14 cellular contexts compared by ENCODE assay signal in the genomic region with DNA sequence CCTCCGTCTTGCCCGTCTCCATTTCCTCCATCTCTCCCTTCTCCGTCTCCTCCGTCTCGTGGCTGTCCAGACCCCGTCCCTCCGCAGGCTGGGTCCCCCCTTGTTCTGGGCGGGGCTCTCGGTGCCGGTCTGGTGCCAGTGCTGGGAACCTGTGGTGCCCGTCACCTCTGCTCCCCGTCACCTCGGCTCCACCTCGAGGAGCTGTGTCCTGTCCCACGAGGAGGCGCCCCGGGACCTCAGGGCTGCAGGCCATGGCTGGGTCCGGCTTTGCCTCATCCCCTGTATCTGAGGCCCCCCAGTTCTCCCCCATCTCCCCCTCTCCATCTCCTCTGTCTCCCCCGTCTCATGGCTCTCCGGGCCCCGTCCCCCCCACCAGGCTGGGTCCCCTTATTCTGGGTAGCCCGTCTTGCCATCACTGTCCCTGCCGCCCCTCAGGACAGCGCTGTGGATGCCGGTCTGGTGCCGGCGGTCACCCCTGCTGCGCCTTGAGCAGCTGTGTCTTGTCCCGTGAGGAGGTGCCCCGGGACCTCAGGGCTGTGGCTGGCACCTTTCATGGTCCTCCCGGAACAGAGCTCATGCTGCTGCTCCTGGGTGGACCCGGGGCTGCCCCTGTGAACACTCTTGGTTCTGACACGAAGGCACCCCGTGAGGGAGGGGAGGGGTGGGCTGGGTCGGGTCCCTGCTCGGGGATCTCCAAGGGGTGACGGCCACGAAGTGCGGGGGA. TPM values are rescaled to one million over a fixed set of nuclear protein-coding genes. Genes with fewer than 3 reads are reported as not detected.
A peak's percentile ranks its signal among the peaks of the same experiment; 100 is the strongest.
DNase-seq lines count a peak whose midpoint lies in the region; ATAC-seq and TF ChIP-seq lines count a peak whose summit lies in the region.
"Had no signal": no experiment of that assay in that cellular context is flagged by ENCODE, and none has a peak within 500 bp of the region (broad histone marks: within the 10 kb centered on the region; RNA-seq: fewer than 3 reads in every experiment).

No MANE protein-coding gene starts in this region.

- H3K4me1 Mint-ChIP-seq in activated naive CD4-positive, alpha-beta T cell treated with anti-CD3 and anti-CD28 coated beads for 36 hours (ENCODE audit: low read depth), result peaks cover 2% of the 10 kb centered on the region
- H3K4me1 Mint-ChIP-seq in memory B cell, result peaks cover 5% of the 10 kb centered on the region
- peaks cover 3 to 7% of the 10 kb centered on the region in 2 donors for H3K4me1 Mint-ChIP-seq in stimulated activated naive B cell treated with anti-CD40 and anti-IgM and Interleukin-4, amounts not matched to agents 10 μg/mL and 1 μg/mL and 100 μg/mL, for 72 hours

- H3K27ac Mint-ChIP-seq in activated naive CD4-positive, alpha-beta T cell treated with anti-CD3 and anti-CD28 coated beads for 36 hours, result no peak overlapping the region
- H3K27ac Mint-ChIP-seq in memory B cell, result no peak overlapping the region
- no peak overlapping the region for H3K27ac Mint-ChIP-seq in stimulated activated naive B cell treated with anti-CD40 and anti-IgM and Interleukin-4, amounts not matched to agents 10 μg/mL and 1 μg/mL and 100 μg/mL, for 72 hours
- H3K27ac Mint-ChIP-seq: activated CD4-positive, alpha-beta memory T cell treated with anti-CD3 and anti-CD28 coated beads for 36 hours had no signal

- no peaks in the 10 kb centered on the region for H3K9me3 ChIP-seq in mammary epithelial cell (replicated peaks; ENCODE audit: insufficient read depth, low read length)
- no peaks in the 10 kb centered on the region for H3K9me3 ChIP-seq in testis
- H3K9me3 ChIP-seq: sigmoid colon, vagina had no signal

- H3K27me3 ChIP-seq in mammary epithelial cell (ENCODE audit: insufficient read depth, low read length), result peaks cover 4% of the 10 kb centered on the region
- no peaks in the 10 kb centered on the region for H3K27me3 ChIP-seq in testis
- H3K27me3 ChIP-seq: vagina had no signal

- CTCF ChIA-PET in activated naive CD4-positive, alpha-beta T cell treated with anti-CD3 and anti-CD28 coated beads for 36 hours (lab: Charles Lee), result no interaction called here
- CTCF ChIA-PET in mammary epithelial cell (lab: Charles Lee; ENCODE audit: low non-redundant PET), result no interaction called here

- H3K36me3 Mint-ChIP-seq in activated naive CD4-positive, alpha-beta T cell treated with anti-CD3 and anti-CD28 coated beads for 36 hours (ENCODE audit: low read depth), result peaks cover 6% of the 10 kb centered on the region
- H3K36me3 Mint-ChIP-seq in memory B cell, result peaks cover 10% of the 10 kb centered on the region
- H3K36me3 Mint-ChIP-seq in stimulated activated naive B cell treated with anti-CD40 and anti-IgM and Interleukin-4, amounts not matched to agents 10 μg/mL and 1 μg/mL and 100 μg/mL, for 72 hours, result peaks cover 14 to 23% of the 10 kb centered on the region in 2 donors

- H3K9ac ChIP-seq in mammary epithelial cell (ENCODE audit: insufficient read depth, low read length), result no peak overlapping the region
- H3K9ac ChIP-seq: KMS-11 had no signal

- H3K4me2 ChIP-seq in mammary epithelial cell (ENCODE audit: insufficient read depth, low read depth, low read length), result peak overlapping the region; percentile 51
- H3K4me2 ChIP-seq: KMS-11 had no signal

- DNase-seq in activated naive CD4-positive, alpha-beta T cell treated with anti-CD3 and anti-CD28 coated beads, Interleukin-2, amount 50 U/mL, for 16 hours, result peak; percentile 15
- DNase-seq in activated naive CD4-positive, alpha-beta T cell treated with anti-CD3 and anti-CD28 coated beads for 36 hours, result no peak
- DNase-seq in mammary epithelial cell (no peak), memory B cell (ENCODE audit: low spot score in 2 of 2) (no peak), testis (no peak), ecto neural progenitor cell (ENCODE audit: low spot score) (no peak), NCI-H82 (lab: John Stamatoyannopoulos, UW) (no peak)
- DNase-seq in stimulated activated naive B cell treated with anti-CD40 and anti-IgM and Interleukin-4, amounts not matched to agents 10 μg/mL and 1 μg/mL and 100 μg/mL, for 72 hours, result no peak
- DNase-seq: activated CD4-positive, alpha-beta memory T cell treated with anti-CD3 and anti-CD28 coated beads for 36 hours; anterior cingulate cortex; effector memory CD4-positive, alpha-beta T cell had no signal

- peaks cover 3% of the 10 kb centered on the region for H3K27me3 Mint-ChIP-seq in activated naive CD4-positive, alpha-beta T cell treated with anti-CD3 and anti-CD28 coated beads for 36 hours (ENCODE audit: low read depth)
- peaks cover 6% of the 10 kb centered on the region for H3K27me3 Mint-ChIP-seq in memory B cell
- H3K27me3 Mint-ChIP-seq in stimulated activated naive B cell treated with anti-CD40 and anti-IgM and Interleukin-4, amounts not matched to agents 10 μg/mL and 1 μg/mL and 100 μg/mL, for 72 hours, result peaks cover 9 to 22% of the 10 kb centered on the region in 2 donors

- intact Hi-C loops in activated naive CD4-positive, alpha-beta T cell treated with anti-CD3 and anti-CD28 coated beads for 36 hours (cut with micrococcal nuclease), result no loop called here
- intact Hi-C loops in mammary epithelial cell (cut with micrococcal nuclease), result no loop called here
- intact Hi-C loops in testis (cut with DNase I; ENCODE audit: low total_unique reads), result no loop called here

- WGBS in mammary epithelial cell (ENCODE audit: low coverage, missing lambda C conversion rate), result 50% methylated on average over 11 of the region's 39 CpGs
- 33 to 47% methylated on average over 23 to 31 of the region's 39 CpGs for WGBS in testis, 2 donors

- no peaks in the 10 kb centered on the region for H3K36me3 ChIP-seq in mammary epithelial cell (ENCODE audit: insufficient read depth, low read length)
- H3K36me3 ChIP-seq in testis (ENCODE audit: low read depth, missing control alignments), result no peaks in the 10 kb centered on the region

- dilution Hi-C loops in mammary epithelial cell (cut with HindIII; ENCODE audit: low sequenced_read_pairs), result no loop called here

- no peaks in the 10 kb centered on the region for H3K9me3 Mint-ChIP-seq in activated naive CD4-positive, alpha-beta T cell treated with anti-CD3 and anti-CD28 coated beads for 36 hours
- H3K9me3 Mint-ChIP-seq in memory B cell, result no peaks in the 10 kb centered on the region
- no peaks in the 10 kb centered on the region for H3K9me3 Mint-ChIP-seq in stimulated activated naive B cell treated with anti-CD40 and anti-IgM and Interleukin-4, amounts not matched to agents 10 μg/mL and 1 μg/mL and 100 μg/mL, for 72 hours
- H3K9me3 Mint-ChIP-seq: activated CD4-positive, alpha-beta memory T cell treated with anti-CD3 and anti-CD28 coated beads for 36 hours had no signal

- no peaks in the 10 kb centered on the region for H3K79me2 ChIP-seq in mammary epithelial cell (ENCODE audit: insufficient read depth, low read length)

- no peak for TF ChIP-seq POLR2A in testis (IDR thresholded peaks at IDR 0.05)

- no peaks in the 10 kb centered on the region for H4K20me1 ChIP-seq in mammary epithelial cell (ENCODE audit: insufficient read depth, low read length)

- H3K27ac ChIP-seq in mammary epithelial cell (ENCODE audit: insufficient read depth, low read depth, low read length), result no peak overlapping the region
- no peak overlapping the region for H3K27ac ChIP-seq in testis
- H3K27ac ChIP-seq: KMS-11, sigmoid colon, vagina had no signal

- H3K4me1 ChIP-seq in mammary epithelial cell (ENCODE audit: insufficient read depth, low read length) (peaks cover 10% of the 10 kb centered on the region), testis (peaks cover 4% of the 10 kb centered on the region)

- in situ Hi-C loops in mammary epithelial cell (cut with MboI; ENCODE audit: low sequenced_read_pairs in 2 of 2), result no loop called here

- H2AFZ ChIP-seq in mammary epithelial cell (ENCODE audit: low read depth, low read length), result no peak overlapping the region

- no TSS peak for BruUV-seq in mammary epithelial cell (replicated peaks; lab: Mats Ljungman, UMichigan)

- TF ChIP-seq CTCF in mammary epithelial cell (conservative IDR thresholded peaks at IDR 0.05 in 1 of 2, IDR thresholded peaks at IDR 0.05 in 1 of 2; ENCODE audit: extremely low read depth in 1 of 2, insufficient read depth in 1 of 2, low read depth in 1 of 2, low read length in 2 of 2), result no peak
- no peak for TF ChIP-seq CTCF in testis (IDR thresholded peaks at IDR 0.05)

- H3K4me3 ChIP-seq in mammary epithelial cell (replicated peaks in 1 of 3; ENCODE audit: insufficient read depth in 1 of 3, low read depth in 2 of 3, low read length in 3 of 3), result no peak overlapping the region
- H3K4me3 ChIP-seq in testis, result no peak overlapping the region

- H3K4me3 Mint-ChIP-seq in activated naive CD4-positive, alpha-beta T cell treated with anti-CD3 and anti-CD28 coated beads for 36 hours, result no peak overlapping the region
- H3K4me3 Mint-ChIP-seq in memory B cell, result peak overlapping the region; percentile 78
- H3K4me3 Mint-ChIP-seq in stimulated activated naive B cell treated with anti-CD40 and anti-IgM and Interleukin-4, amounts not matched to agents 10 μg/mL and 1 μg/mL and 100 μg/mL, for 72 hours, result peak overlapping the region; percentile 64 to 71
- H3K4me3 Mint-ChIP-seq: activated CD4-positive, alpha-beta memory T cell treated with anti-CD3 and anti-CD28 coated beads for 36 hours had no signal

- peak; percentile 6 for ATAC-seq in memory B cell (ENCODE audit: low read depth)
- peak; percentile 23 to 27 for ATAC-seq in stimulated activated naive B cell treated with anti-CD40 and anti-IgM and Interleukin-4, amounts not matched to agents 10 μg/mL and 1 μg/mL and 100 μg/mL, for 72 hours (replicated peaks)

RNA-seq across cellular contexts. Expression of gene GTPBP6, which starts 13.3 kb away (rescaled TPM):
- 10 to 100 TPM; 63.4 to 64.6 TPM for total RNA-seq in activated naive CD4-positive, alpha-beta T cell treated with anti-CD3 and anti-CD28 coated beads for 36 hours
- total RNA-seq in mammary epithelial cell (10 to 100 TPM; 28.0 to 46.7 TPM), testis (10 to 100 TPM; 43.8 to 74.3 TPM)
- polyA plus RNA-seq in mammary epithelial cell (30.4 TPM), testis (ENCODE audit: insufficient read depth, low read depth, low replicate concordance) (38.0 TPM)
- polyA minus RNA-seq in mammary epithelial cell, result 16.0 TPM

RNA-seq across cellular contexts. Expression of gene PLCXD1, which starts 50.8 kb away (rescaled TPM):
- total RNA-seq in activated naive CD4-positive, alpha-beta T cell treated with anti-CD3 and anti-CD28 coated beads for 36 hours, result 10 to 100 TPM; 63.5 to 67.7 TPM
- 1 to 10 TPM; 4.3 to 9.8 TPM for total RNA-seq in mammary epithelial cell
- polyA plus RNA-seq in mammary epithelial cell, result 6.6 TPM
- 20.4 TPM for polyA minus RNA-seq in mammary epithelial cell
- total RNA-seq in testis, result 10 to 100 TPM; 15.7 to 24.0 TPM
- polyA plus RNA-seq in testis (ENCODE audit: insufficient read depth, low read depth, low replicate concordance), result 14.6 TPM

RNA-seq across cellular contexts. Expression of gene PPP2R3B, which starts 54.8 kb away (rescaled TPM):
- 10 to 100 TPM; 33.8 to 37.2 TPM for total RNA-seq in activated naive CD4-positive, alpha-beta T cell treated with anti-CD3 and anti-CD28 coated beads for 36 hours
- 10 to 100 TPM in 1 of 2 donors, 1 to 10 TPM in 1; 9.2 to 26.8 TPM for total RNA-seq in mammary epithelial cell
- 13.5 TPM for polyA plus RNA-seq in mammary epithelial cell
- 12.4 TPM for polyA minus RNA-seq in mammary epithelial cell
- 100 to 1,000 TPM in 1 of 2 donors, 10 to 100 TPM in 1; 89.6 to 108 TPM for total RNA-seq in testis
- polyA plus RNA-seq in testis (ENCODE audit: insufficient read depth, low read depth, low replicate concordance), result 28.3 TPM
